ENCODE assay signal across 1 cellular context in genomic region chr1:1440941-1441888, GRCh38.
TF ChIP-seq lines count a peak whose summit lies in the region.

No MANE protein-coding gene starts in this region.

TF ChIP-seq in HEK293, 187 proteins besides CTCF, POLR2A, EP300 and RAD21 (continued from another document and continues in another):
- no peak for TF ChIP-seq ZNF148 (tag by site-specific recombination; IDR thresholded peaks at IDR 0.05; ENCODE audit: borderline replicate concordance)
- TF ChIP-seq BCL11B (tag by site-specific recombination; IDR thresholded peaks at IDR 0.05; ENCODE audit: low read depth): no peak
- peak; percentile 76 for TF ChIP-seq ZIC2 (tag by site-specific recombination; IDR thresholded peaks at IDR 0.05)
- no peak for TF ChIP-seq ZNF138 (tag by site-specific recombination; IDR thresholded peaks at IDR 0.05; ENCODE audit: borderline replicate concordance)
- no peak for TF ChIP-seq ZFP3 (tag by site-specific recombination; IDR thresholded peaks at IDR 0.05; ENCODE audit: low read depth)
- TF ChIP-seq GFI1B (tag by site-specific recombination; IDR thresholded peaks at IDR 0.05): no peak
- peak; percentile 73; the same call in 1 of the 2 replicates for TF ChIP-seq EGR2 (tag by site-specific recombination; IDR thresholded peaks at IDR 0.05; ENCODE audit: low read depth)
- no peak for TF ChIP-seq ZNF362 (tag by site-specific recombination; IDR thresholded peaks at IDR 0.05)
- TF ChIP-seq ZNF426 (tag by site-specific recombination; IDR thresholded peaks at IDR 0.05): no peak
- TF ChIP-seq ZNF433 (tag by site-specific recombination; IDR thresholded peaks at IDR 0.05; ENCODE audit: low read depth): no peak
- TF ChIP-seq ZNF561 (tag by site-specific recombination; IDR thresholded peaks at IDR 0.05; ENCODE audit: borderline replicate concordance): no peak
- no peak for TF ChIP-seq ZBTB49 (tag by site-specific recombination; IDR thresholded peaks at IDR 0.05; ENCODE audit: low read depth)
- TF ChIP-seq ZNF324 (tag by site-specific recombination; IDR thresholded peaks at IDR 0.05): no peak
- TF ChIP-seq REST (tag by site-specific recombination; IDR thresholded peaks at IDR 0.05): no peak
- no peak for TF ChIP-seq ZSCAN18 (tag by site-specific recombination; IDR thresholded peaks at IDR 0.05)
- no peak for TF ChIP-seq ZNF416 (tag by site-specific recombination; IDR thresholded peaks at IDR 0.05)
- TF ChIP-seq ZNF211 (tag by site-specific recombination; IDR thresholded peaks at IDR 0.05; ENCODE audit: low read depth): no peak
- TF ChIP-seq ZFP37 (tag by site-specific recombination; IDR thresholded peaks at IDR 0.05): no peak
- TF ChIP-seq GLI4 (tag by site-specific recombination; IDR thresholded peaks at IDR 0.05): no peak
- TF ChIP-seq KLF1 (tag by site-specific recombination; IDR thresholded peaks at IDR 0.05): peak; percentile 96
- peak; percentile 47; the same call in 1 of the 2 replicates for TF ChIP-seq ZBTB48 (tag by site-specific recombination; IDR thresholded peaks at IDR 0.05)
- peak; percentile 51; the same call in 1 of the 2 replicates for TF ChIP-seq KLF7 (tag by site-specific recombination; IDR thresholded peaks at IDR 0.05; ENCODE audit: borderline replicate concordance)
- no peak for TF ChIP-seq ZNF354C (tag by site-specific recombination; IDR thresholded peaks at IDR 0.05; ENCODE audit: borderline replicate concordance, low read depth)
- no peak for TF ChIP-seq ZSCAN4 (tag by site-specific recombination; IDR thresholded peaks at IDR 0.05)
- TF ChIP-seq ZNF423 (tag by site-specific recombination; IDR thresholded peaks at IDR 0.05): no peak
- peak; percentile 89 for TF ChIP-seq GLIS2 (tag by site-specific recombination; IDR thresholded peaks at IDR 0.05)
- 0 out of 2 replicates have a peak, but pooled peaks have one; percentile 19 for TF ChIP-seq ZXDB (tag by site-specific recombination; IDR thresholded peaks at IDR 0.05)
- no peak for TF ChIP-seq ZNF488 (tag by site-specific recombination; IDR thresholded peaks at IDR 0.05)
- no peak for TF ChIP-seq ZNF394 (tag by site-specific recombination; IDR thresholded peaks at IDR 0.05; ENCODE audit: borderline replicate concordance)
- TF ChIP-seq ZNF585B (tag by site-specific recombination; IDR thresholded peaks at IDR 0.05): no peak
- no peak for TF ChIP-seq ZNF530 (tag by site-specific recombination; IDR thresholded peaks at IDR 0.05; ENCODE audit: low read depth)
- no peak for TF ChIP-seq OVOL3 (tag by site-specific recombination; IDR thresholded peaks at IDR 0.05)
- TF ChIP-seq ZNF341 (tag by site-specific recombination; IDR thresholded peaks at IDR 0.05; ENCODE audit: low read depth): no peak
- TF ChIP-seq MYNN (tag by site-specific recombination; IDR thresholded peaks at IDR 0.05; ENCODE audit: borderline replicate concordance): no peak
- TF ChIP-seq ZNF19 (tag by site-specific recombination; IDR thresholded peaks at IDR 0.05; ENCODE audit: low read depth): no peak
- no peak for TF ChIP-seq ZNF155 (tag by site-specific recombination; IDR thresholded peaks at IDR 0.05)
- no peak for TF ChIP-seq ZNF157 (tag by site-specific recombination; IDR thresholded peaks at IDR 0.05)
- no peak for TF ChIP-seq ZNF132 (tag by site-specific recombination; IDR thresholded peaks at IDR 0.05; ENCODE audit: borderline replicate concordance)
- 0 out of 2 replicates have a peak, but pooled peaks have one; percentile 40 for TF ChIP-seq KLF16 (tag by site-specific recombination; IDR thresholded peaks at IDR 0.05)
- TF ChIP-seq TSHZ1 (tag by site-specific recombination; IDR thresholded peaks at IDR 0.05; ENCODE audit: borderline replicate concordance): no peak
- no peak for TF ChIP-seq ZNF449 (tag by site-specific recombination; IDR thresholded peaks at IDR 0.05)
- no peak for TF ChIP-seq ZNF664 (tag by site-specific recombination; IDR thresholded peaks at IDR 0.05)
